ENCODE assay signal across 1 cellular context in genomic region chr12:113152196-113152834, GRCh38.
TF ChIP-seq lines count a peak whose summit lies in the region.

No MANE protein-coding gene starts in this region.

TF ChIP-seq in endothelial cell of umbilical vein, 7 proteins besides CTCF, POLR2A, EP300 and RAD21 (continued from another document):
- TF ChIP-seq FOS (IDR thresholded peaks at IDR 0.05; ENCODE audit: borderline replicate concordance, insufficient read depth, low read length) = no peak
- no peak for TF ChIP-seq GATA2 (IDR thresholded peaks at IDR 0.05; ENCODE audit: insufficient read depth, insufficient read length, low read depth, low read length)
- no peak for TF ChIP-seq POLR2AphosphoS5 (IDR thresholded peaks at IDR 0.05; ENCODE audit: insufficient read depth, low read depth, low read length)
- TF ChIP-seq MAX (IDR thresholded peaks at IDR 0.05; ENCODE audit: insufficient read depth, insufficient read length) = no peak
- TF ChIP-seq JUN (IDR thresholded peaks at IDR 0.05; ENCODE audit: borderline replicate concordance, insufficient read depth, insufficient read length, low read depth) = no peak
